In the genomic region with DNA sequence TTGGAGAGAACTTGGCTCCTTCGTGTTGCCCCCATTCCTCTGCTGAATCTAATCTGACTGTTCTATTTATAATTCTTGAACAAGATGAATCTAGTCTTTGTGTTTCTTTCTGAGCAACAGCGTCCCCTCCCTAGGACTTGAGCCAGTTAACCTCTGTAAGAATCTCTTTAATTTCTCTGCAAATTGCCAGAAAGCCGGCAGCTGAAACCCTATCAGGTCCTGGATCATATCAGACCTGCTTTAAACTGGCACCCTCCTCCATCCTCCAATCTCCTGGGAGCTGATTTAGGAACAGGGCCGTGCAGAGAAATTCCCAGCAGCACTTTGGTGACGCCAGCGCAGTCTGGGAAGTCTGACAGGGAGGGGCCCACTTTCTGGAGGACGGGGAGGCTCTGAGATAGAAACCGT, we compare ENCODE assay signal across 12 cellular contexts.
DNase-seq lines count a peak whose midpoint lies in the region; ATAC-seq and TF ChIP-seq lines count a peak whose summit lies in the region.
"Had no signal": no experiment of that assay in that cellular context is flagged by ENCODE, and none has a peak within 500 bp of the region (broad histone marks: within the 10 kb centered on the region; RNA-seq: fewer than 3 reads in every experiment).

No MANE protein-coding gene starts in this region.

- H3K4me1 Mint-ChIP-seq in CD8-positive, alpha-beta T cell (ENCODE audit: low read depth): no peaks in the 10 kb centered on the region
- H3K4me1 Mint-ChIP-seq: activated naive CD8-positive, alpha-beta T cell treated with anti-CD3 and anti-CD28 coated beads for 36 hours had no signal

- TF ChIP-seq POLR2A in gastrocnemius medialis (IDR thresholded peaks at IDR 0.05) (no peak), GM18505 (IDR thresholded peaks at IDR 0.05; ENCODE audit: borderline replicate concordance, extremely low read depth, insufficient read depth, insufficient read length) (no peak)

- ATAC-seq in left colon (no peak), gastrocnemius medialis (peak; percentile 30 to 49), GM18505 (IDR thresholded peaks at IDR 0.05; ENCODE audit: unreplicated experiment) (no peak)
- ATAC-seq in CD8-positive, alpha-beta T cell: no peak

- H3K27me3 ChIP-seq in colonic mucosa: no peaks in the 10 kb centered on the region
- no peaks in the 10 kb centered on the region for H3K27me3 ChIP-seq in gastrocnemius medialis
- H3K27me3 ChIP-seq in CD8-positive, alpha-beta T cell (ENCODE audit: insufficient read depth, low read length): no peaks in the 10 kb centered on the region

- H3K4me3 Mint-ChIP-seq in CD8-positive, alpha-beta T cell: no peak overlapping the region
- H3K4me3 Mint-ChIP-seq: activated naive CD8-positive, alpha-beta T cell treated with anti-CD3 and anti-CD28 coated beads for 36 hours; CD4-positive, alpha-beta T cell had no signal

- POLR2A ChIA-PET in CD8-positive, alpha-beta T cell (lab: Charles Lee): no interaction called here

- DNase-seq in C1 segment of cervical spinal cord (lab: John Stamatoyannopoulos, UW) (peak in 9 of 14 donors; percentile 24 to 73 (median 48)), colonic mucosa (peak; percentile 27), left colon (peak; percentile 18 to 65), gastrocnemius medialis (peak in 1 of 2 donors; percentile 18), NCI-H526 (lab: John Stamatoyannopoulos, UW) (no peak)
- DNase-seq in stimulated activated CD4-positive, alpha-beta T cell treated with anti-CD3 and anti-CD28 coated beads, Interleukin-4, amount 100 ng/mL, for 24 hours: no peak
- no peak for DNase-seq in CD8-positive, alpha-beta T cell
- DNase-seq: activated naive CD8-positive, alpha-beta T cell treated with anti-CD3 and anti-CD28 coated beads for 36 hours; CD4-positive, alpha-beta T cell; NCI-H69; WERI-Rb-1 had no signal

- peaks cover 5% of the 10 kb centered on the region for H3K9me3 Mint-ChIP-seq in CD8-positive, alpha-beta T cell

- TF ChIP-seq CTCF in colonic mucosa (IDR thresholded peaks at IDR 0.05) (no peak), gastrocnemius medialis (IDR thresholded peaks at IDR 0.05 in 4 of 5, conservative IDR thresholded peaks at IDR 0.05 in 1 of 5) (no peak)
- no peak for TF ChIP-seq CTCF in CD8-positive, alpha-beta T cell (IDR thresholded peaks at IDR 0.05)

- H3K9me3 ChIP-seq in colonic mucosa (no peaks in the 10 kb centered on the region), gastrocnemius medialis (no peaks in the 10 kb centered on the region)
- no peaks in the 10 kb centered on the region for H3K9me3 ChIP-seq in CD8-positive, alpha-beta T cell (ENCODE audit: low read length)

- peaks cover 12% of the 10 kb centered on the region for H3K27me3 Mint-ChIP-seq in CD8-positive, alpha-beta T cell (ENCODE audit: low read depth)

- no peak overlapping the region for H3K9ac ChIP-seq in colonic mucosa (ENCODE audit: low read depth in 2 of 2, low read length in 2 of 2)

- in situ Hi-C loops in gastrocnemius medialis (cut with MboI; ENCODE audit: low sequenced_read_pairs in 4 of 4): no loop called here

- CTCF ChIA-PET in CD8-positive, alpha-beta T cell (lab: Charles Lee): no interaction called here

- H3K36me3 ChIP-seq in colonic mucosa: no peaks in the 10 kb centered on the region
- H3K36me3 ChIP-seq in gastrocnemius medialis: no peaks in the 10 kb centered on the region
- no peaks in the 10 kb centered on the region for H3K36me3 ChIP-seq in CD8-positive, alpha-beta T cell (ENCODE audit: insufficient read depth, low read length)
- H3K36me3 ChIP-seq: WERI-Rb-1 had no signal

- H3K4me1 ChIP-seq in colonic mucosa (no peaks in the 10 kb centered on the region), gastrocnemius medialis (peaks cover 9 to 12% of the 10 kb centered on the region in 2 donors)
- no peaks in the 10 kb centered on the region for H3K4me1 ChIP-seq in CD8-positive, alpha-beta T cell (ENCODE audit: insufficient read depth, low read length)

- H3K36me3 Mint-ChIP-seq in CD8-positive, alpha-beta T cell: no peaks in the 10 kb centered on the region
- H3K36me3 Mint-ChIP-seq: activated naive CD8-positive, alpha-beta T cell treated with anti-CD3 and anti-CD28 coated beads for 36 hours had no signal

- H3K27ac Mint-ChIP-seq in CD8-positive, alpha-beta T cell: no peak overlapping the region
- H3K27ac Mint-ChIP-seq: activated naive CD8-positive, alpha-beta T cell treated with anti-CD3 and anti-CD28 coated beads for 36 hours; CD4-positive, alpha-beta T cell had no signal

- no peak overlapping the region for H3K4me3 ChIP-seq in colonic mucosa
- H3K4me3 ChIP-seq in gastrocnemius medialis: peak overlapping the region in 2 of 4 donors; percentile 4 to 16
- no peak overlapping the region for H3K4me3 ChIP-seq in CD8-positive, alpha-beta T cell (ENCODE audit: low read depth, low read length)

- intact Hi-C loops in colonic mucosa (cut with DNase I) (no loop called here), left colon (cut with DNase I, micrococcal nuclease) (no loop called here), gastrocnemius medialis (cut with DNase I; ENCODE audit: low total_unique reads) (no loop called here)
- intact Hi-C loops in CD8-positive, alpha-beta T cell (cut with DNase I, micrococcal nuclease): no loop called here

- peak overlapping the region; percentile 46 for H3K27ac ChIP-seq in colonic mucosa
- H3K27ac ChIP-seq in gastrocnemius medialis: peak overlapping the region in 3 of 4 donors; percentile 14 to 56 (median 53)
- no peak overlapping the region for H3K27ac ChIP-seq in CD8-positive, alpha-beta T cell (ENCODE audit: low read depth, low read length)
- H3K27ac ChIP-seq: WERI-Rb-1 had no signal

Comparison
In these comparisons a context has a peak if more than half of its experiments do, and no peak if none do; other contexts are left out.
1. DNase-seq: peak in C1 segment of cervical spinal cord (9 of 14), colonic mucosa (single experiment) and left colon (2 of 2); none in stimulated activated CD4-positive, alpha-beta T cell treated with anti-CD3 and anti-CD28 coated beads, Interleukin-4, amount 100 ng/mL, for 24 hours (single experiment), CD8-positive, alpha-beta T cell (0 of 7) and NCI-H526 (0 of 2).
2. ATAC-seq: peak in gastrocnemius medialis (2 of 2); none in left colon (single experiment), CD8-positive, alpha-beta T cell (single experiment) and GM18505 (single experiment).